In genomic region chr6:9248125-9248524, GRCh38 we compare ENCODE assay signal across 18 cellular contexts.
"Had no signal": no experiment of that assay in that cellular context is flagged by ENCODE, and none has a peak within 500 bp of the region (broad histone marks: within the 10 kb centered on the region; RNA-seq: fewer than 3 reads in every experiment).

No MANE protein-coding gene starts in this region.

- H3K27ac ChIP-seq: body of pancreas, neutrophil, thyroid gland, uterus had no signal

- H3K27me3 ChIP-seq: body of pancreas, neutrophil, thyroid gland, uterus had no signal

- H3K4me3 ChIP-seq: body of pancreas, mucosa of descending colon, thyroid gland, uterus had no signal

- H3K9me3 ChIP-seq: body of pancreas, mucosa of descending colon, neutrophil, thyroid gland, uterus had no signal

- H3K4me1 Mint-ChIP-seq: activated CD4-positive, alpha-beta T cell treated with anti-CD3 and anti-CD28 coated beads, Interleukin-2, amount 10 ng/mL, durations not matched to agents 7 days and 5 days; activated naive CD8-positive, alpha-beta T cell treated with anti-CD3 and anti-CD28 coated beads for 36 hours; memory B cell; naive thymus-derived CD4-positive, alpha-beta T cell; stimulated activated naive B cell treated with anti-CD40 and anti-IgM and Interleukin-4, amounts not matched to agents 10 μg/mL and 1 μg/mL and 100 μg/mL, for 72 hours had no signal

- DNase-seq: activated CD4-positive, alpha-beta T cell treated with anti-CD3 and anti-CD28 coated beads, Interleukin-2, amount 10 ng/mL, durations not matched to agents 7 days and 5 days; activated CD8-positive, alpha-beta memory T cell treated with anti-CD3 and anti-CD28 coated beads for 24 hours; activated naive CD8-positive, alpha-beta T cell treated with anti-CD3 and anti-CD28 coated beads for 36 hours; amygdala; body of pancreas; dermis blood vessel endothelial cell; mucosa of descending colon; naive thymus-derived CD4-positive, alpha-beta T cell; posterior cingulate gyrus; stimulated activated CD4-positive, alpha-beta T cell treated with anti-CD3 and anti-CD28 coated beads, Interleukin-15, amount 100 ng/mL, for 24 hours; stimulated activated CD4-positive, alpha-beta T cell treated with anti-CD3 and anti-CD28 coated beads, Interleukin-4, amount 100 ng/mL, for 1 hour; stimulated activated naive B cell treated with anti-CD40 and anti-IgM and Interleukin-4, amounts not matched to agents 10 μg/mL and 1 μg/mL and 100 μg/mL, for 72 hours; T-helper 9 cell; thyroid gland; uterus had no signal

- H3K27ac Mint-ChIP-seq: activated CD4-positive, alpha-beta T cell treated with anti-CD3 and anti-CD28 coated beads, Interleukin-2, amount 10 ng/mL, durations not matched to agents 7 days and 5 days; activated naive CD8-positive, alpha-beta T cell treated with anti-CD3 and anti-CD28 coated beads for 36 hours; activated T-helper 1 cell treated with anti-CD3 and anti-CD28 coated beads, Interleukin-12 subunit alpha, Interleukin-12 subunit beta, Interleukin-2, Interleukin-4 antibody, amounts not matched to agents 30 ng/mL and 10 ng/mL and 1 ng/mL, durations not matched to agents 14 hours and 24 hours and 36 hours; memory B cell; naive thymus-derived CD4-positive, alpha-beta T cell; stimulated activated naive B cell treated with anti-CD40 and anti-IgM and Interleukin-4, amounts not matched to agents 10 μg/mL and 1 μg/mL and 100 μg/mL, for 72 hours had no signal

- H3K4me1 ChIP-seq: body of pancreas, thyroid gland, uterus had no signal

- H3K4me3 Mint-ChIP-seq: activated CD4-positive, alpha-beta T cell treated with anti-CD3 and anti-CD28 coated beads, Interleukin-2, amount 10 ng/mL, durations not matched to agents 7 days and 5 days; activated naive CD8-positive, alpha-beta T cell treated with anti-CD3 and anti-CD28 coated beads for 36 hours; activated T-helper 1 cell treated with anti-CD3 and anti-CD28 coated beads, Interleukin-12 subunit alpha, Interleukin-12 subunit beta, Interleukin-2, Interleukin-4 antibody, amounts not matched to agents 30 ng/mL and 10 ng/mL and 1 ng/mL, durations not matched to agents 14 hours and 24 hours and 36 hours; memory B cell; naive thymus-derived CD4-positive, alpha-beta T cell; stimulated activated naive B cell treated with anti-CD40 and anti-IgM and Interleukin-4, amounts not matched to agents 10 μg/mL and 1 μg/mL and 100 μg/mL, for 72 hours had no signal

- H3K27me3 Mint-ChIP-seq: activated CD4-positive, alpha-beta T cell treated with anti-CD3 and anti-CD28 coated beads, Interleukin-2, amount 10 ng/mL, durations not matched to agents 7 days and 5 days; activated naive CD8-positive, alpha-beta T cell treated with anti-CD3 and anti-CD28 coated beads for 36 hours; memory B cell; naive thymus-derived CD4-positive, alpha-beta T cell; stimulated activated naive B cell treated with anti-CD40 and anti-IgM and Interleukin-4, amounts not matched to agents 10 μg/mL and 1 μg/mL and 100 μg/mL, for 72 hours had no signal

- H3K36me3 ChIP-seq: neutrophil, thyroid gland, uterus had no signal

- H3K9me3 Mint-ChIP-seq: activated CD4-positive, alpha-beta T cell treated with anti-CD3 and anti-CD28 coated beads, Interleukin-2, amount 10 ng/mL, durations not matched to agents 7 days and 5 days; activated naive CD8-positive, alpha-beta T cell treated with anti-CD3 and anti-CD28 coated beads for 36 hours; activated T-helper 1 cell treated with anti-CD3 and anti-CD28 coated beads, Interleukin-12 subunit alpha, Interleukin-12 subunit beta, Interleukin-2, Interleukin-4 antibody, amounts not matched to agents 30 ng/mL and 10 ng/mL and 1 ng/mL, durations not matched to agents 14 hours and 24 hours and 36 hours; memory B cell had no signal

- H3K36me3 Mint-ChIP-seq: activated naive CD8-positive, alpha-beta T cell treated with anti-CD3 and anti-CD28 coated beads for 36 hours; memory B cell; naive thymus-derived CD4-positive, alpha-beta T cell; stimulated activated naive B cell treated with anti-CD40 and anti-IgM and Interleukin-4, amounts not matched to agents 10 μg/mL and 1 μg/mL and 100 μg/mL, for 72 hours had no signal

- ATAC-seq: body of pancreas; mucosa of descending colon; naive thymus-derived CD4-positive, alpha-beta T cell; stimulated activated naive B cell treated with anti-CD40 and anti-IgM and Interleukin-4, amounts not matched to agents 10 μg/mL and 1 μg/mL and 100 μg/mL, for 72 hours had no signal
